Comparison of ENCODE assay signal across 12 cellular contexts in genomic region chr19:37928527-37929286, GRCh38. TPM values are rescaled to one million over a fixed set of nuclear protein-coding genes. Genes with fewer than 3 reads are reported as not detected.
DNase-seq lines count a peak whose midpoint lies in the region; ATAC-seq and TF ChIP-seq lines count a peak whose summit lies in the region.
"Had no signal": no experiment of that assay in that cellular context is flagged by ENCODE, and none has a peak within 500 bp of the region (broad histone marks: within the 10 kb centered on the region; RNA-seq: fewer than 3 reads in every experiment).

No MANE protein-coding gene starts in this region.

- no peaks in the 10 kb centered on the region for H3K27me3 ChIP-seq in heart left ventricle
- no peaks in the 10 kb centered on the region for H3K27me3 ChIP-seq in colonic mucosa

- H3K4me3 ChIP-seq in heart left ventricle: no peak overlapping the region
- no peak overlapping the region for H3K4me3 ChIP-seq in colonic mucosa

- DNase-seq in stimulated activated naive CD8-positive, alpha-beta T cell treated with anti-CD3 and anti-CD28 coated beads, Interleukin-15, Interleukin-2, amounts not matched to agents 100 U/mL and 50 U/mL, for 24 hours: no peak
- no peak for DNase-seq in stimulated activated naive CD8-positive, alpha-beta T cell treated with anti-CD3 and anti-CD28 coated beads, Interleukin-15, amount 100 ng/mL, for 72 hours
- no peak for DNase-seq in HCEC 1CT
- DNase-seq in heart left ventricle: no peak
- DNase-seq in colonic mucosa: no peak
- no peak for DNase-seq in mesenteric fat pad (ENCODE audit: low spot score)
- DNase-seq: activated CD4-positive, alpha-beta T cell treated with anti-CD3 and anti-CD28 coated beads, Interleukin-2, amount 50 U/mL, for 48 hours; effector CD8-positive, alpha-beta T cell had no signal

- H3K4me3 Mint-ChIP-seq in stimulated activated naive CD8-positive, alpha-beta T cell treated with anti-CD3 and anti-CD28 coated beads, Interleukin-15, amount 100 ng/mL, for 72 hours: no peak overlapping the region

- ATAC-seq in stimulated activated naive CD8-positive, alpha-beta T cell treated with anti-CD3 and anti-CD28 coated beads, Interleukin-15, Interleukin-2, amounts not matched to agents 100 U/mL and 50 U/mL, for 24 hours: peak; percentile 24
- no peak for ATAC-seq in stimulated activated naive CD8-positive, alpha-beta T cell treated with anti-CD3 and anti-CD28 coated beads, Interleukin-15, amount 100 ng/mL, for 72 hours
- ATAC-seq in HG03095 (IDR thresholded peaks at IDR 0.05; ENCODE audit: unreplicated experiment): peak; percentile 41
- no peak for ATAC-seq in heart left ventricle

- WGBS in heart left ventricle, 4 donors: 84 to 91% (median 87%) methylated on average over 5 of the region's 5 CpGs

- peak overlapping the region in 1 of 2 donors; percentile 4 for H3K9ac ChIP-seq in colonic mucosa (ENCODE audit: low read depth in 2 of 2, low read length in 2 of 2)

- H3K36me3 ChIP-seq in heart left ventricle (no peaks in the 10 kb centered on the region), colonic mucosa (no peaks in the 10 kb centered on the region)

- TF ChIP-seq CTCF in heart left ventricle (IDR thresholded peaks at IDR 0.05): no peak
- no peak for TF ChIP-seq CTCF in colonic mucosa (IDR thresholded peaks at IDR 0.05)

- H3K27ac ChIP-seq in heart left ventricle: no peak overlapping the region
- no peak overlapping the region for H3K27ac ChIP-seq in colonic mucosa

- H3K27ac Mint-ChIP-seq in stimulated activated naive CD8-positive, alpha-beta T cell treated with anti-CD3 and anti-CD28 coated beads, Interleukin-15, amount 100 ng/mL, for 72 hours: no peak overlapping the region

- H3K9me3 ChIP-seq in heart left ventricle (no peaks in the 10 kb centered on the region), colonic mucosa (no peaks in the 10 kb centered on the region)

- peaks cover 36% of the 10 kb centered on the region for H3K4me1 Mint-ChIP-seq in stimulated activated naive CD8-positive, alpha-beta T cell treated with anti-CD3 and anti-CD28 coated beads, Interleukin-15, amount 100 ng/mL, for 72 hours

- no peaks in the 10 kb centered on the region for H3K27me3 Mint-ChIP-seq in stimulated activated naive CD8-positive, alpha-beta T cell treated with anti-CD3 and anti-CD28 coated beads, Interleukin-15, amount 100 ng/mL, for 72 hours

- TF ChIP-seq POLR2A in Raji (IDR thresholded peaks at IDR 0.05; ENCODE audit: insufficient read depth, low read depth, low read length) (0 out of 2 replicates have a peak, but pooled peaks have one; percentile 38), heart left ventricle (IDR thresholded peaks at IDR 0.05) (no peak)

- intact Hi-C loops in heart left ventricle (cut with DNase I): no loop called here
- intact Hi-C loops in colonic mucosa (cut with DNase I): no loop called here

- no peaks in the 10 kb centered on the region for H3K9me3 Mint-ChIP-seq in stimulated activated naive CD8-positive, alpha-beta T cell treated with anti-CD3 and anti-CD28 coated beads, Interleukin-15, amount 100 ng/mL, for 72 hours

- H3K4me1 ChIP-seq in heart left ventricle (peaks cover 0 to 30% (median 12%) of the 10 kb centered on the region in 12 donors), colonic mucosa (peaks cover 23% of the 10 kb centered on the region)

RNA-seq across cellular contexts. Expression of gene SIPA1L3, which starts 21.7 kb away (rescaled TPM):
- total RNA-seq in heart left ventricle (10 to 100 TPM in 4 of 9 donors, 1 to 10 TPM in 5; 6.3 to 22.9 (median 9.4) TPM), colonic mucosa (100 to 1,000 TPM in 1 of 2 donors, 10 to 100 TPM in 1; 98.6 to 113 TPM), mesenteric fat pad (16.1 TPM)
- polyA plus RNA-seq in heart left ventricle: 1 to 10 TPM; 4.7 to 8.5 TPM

RNA-seq across cellular contexts. Expression of gene WDR87, which starts 22.3 kb away (rescaled TPM):
- not detected for total RNA-seq in heart left ventricle
- not detected for polyA plus RNA-seq in heart left ventricle
- total RNA-seq in colonic mucosa: not detected
- not detected for total RNA-seq in mesenteric fat pad
- total RNA-seq: HT1080 had no signal
- polyA plus RNA-seq: BJ had no signal

Comparison
In these comparisons a context has a peak if more than half of its experiments do, and no peak if none do; other contexts are left out.
1. ATAC-seq: peak in stimulated activated naive CD8-positive, alpha-beta T cell treated with anti-CD3 and anti-CD28 coated beads, Interleukin-15, Interleukin-2, amounts not matched to agents 100 U/mL and 50 U/mL, for 24 hours (single experiment) and HG03095 (single experiment); none in stimulated activated naive CD8-positive, alpha-beta T cell treated with anti-CD3 and anti-CD28 coated beads, Interleukin-15, amount 100 ng/mL, for 72 hours (single experiment) and heart left ventricle (0 of 4).